ENCODE assay signal across 24 cellular contexts in genomic region chr13:110568649-110569048, GRCh38. TPM values are rescaled to one million over a fixed set of nuclear protein-coding genes. Genes with fewer than 3 reads are reported as not detected.
DNase-seq lines count a peak whose midpoint lies in the region; ATAC-seq, FAIRE-seq and TF ChIP-seq lines count a peak whose summit lies in the region.
"Had no signal": no experiment of that assay in that cellular context is flagged by ENCODE, and none has a peak within 500 bp of the region (broad histone marks: within the 10 kb centered on the region; RNA-seq: fewer than 3 reads in every experiment).

No MANE protein-coding gene starts in this region.

- H3K9ac ChIP-seq in HepG2 (ENCODE audit: insufficient read depth, low read depth, low read length) (no peak overlapping the region), trophoblast cell (ENCODE audit: low read length) (no peak overlapping the region)
- H3K9ac ChIP-seq: BLaER1 treated with 17β-estradiol and CSF1 and Interleukin-3, amounts not matched to agents 10 nM and 100 nM; GM23248 had no signal

- H3K4me1 ChIP-seq in HepG2 (ENCODE audit: insufficient read depth, low read length) (peaks cover 24% of the 10 kb centered on the region), right lobe of liver (peaks cover 0 to 5% (median 1%) of the 10 kb centered on the region in 4 donors), trophoblast cell (ENCODE audit: control insufficient read depth in 1 of 2, insufficient read depth in 2 of 2, low read length in 2 of 2) (peaks cover 15 to 24% of the 10 kb centered on the region in 2 experiments), upper lobe of right lung (no peaks in the 10 kb centered on the region)
- H3K4me1 ChIP-seq: A549, BE2C had no signal

- in situ Hi-C loops in HepG2 (cut with HindIII; ENCODE audit: extremely low pct_ligation_motif_present, low pct_unique_long_range_greater_than_20kb), result no loop called here

- no peak for TF ChIP-seq RAD21 in HepG2 (CRISPR knock-in tag; IDR thresholded peaks at IDR 0.05)

- H4K8ac ChIP-seq in trophoblast cell (ENCODE audit: low read depth, low read length), result no peak overlapping the region

- peaks cover 3 to 5% of the 10 kb centered on the region in 2 experiments; a peak in 2 of 5 replicates for H3K36me3 ChIP-seq in HepG2 (replicated peaks in 1 of 2; ENCODE audit: control insufficient read depth in 1 of 2, insufficient read depth in 2 of 2, low read length in 2 of 2)
- H3K36me3 ChIP-seq in right lobe of liver, result no peaks in the 10 kb centered on the region
- H3K36me3 ChIP-seq in trophoblast cell (ENCODE audit: control insufficient read depth in 1 of 2, insufficient read depth in 2 of 2, low read length in 2 of 2), result no peaks in the 10 kb centered on the region
- no peaks in the 10 kb centered on the region for H3K36me3 ChIP-seq in upper lobe of right lung
- H3K36me3 ChIP-seq: BE2C had no signal

- no peaks in the 10 kb centered on the region for H4K20me1 ChIP-seq in HepG2 (ENCODE audit: insufficient read depth, low read length)

- H3K79me1 ChIP-seq in trophoblast cell (ENCODE audit: low read length), result peaks cover 20% of the 10 kb centered on the region

- DNase-seq in HepG2 (ENCODE audit: low spot score) (no peak), right lobe of liver (no peak), trophoblast cell (no peak), upper lobe of right lung (peak; percentile 6), iPS-NIHi11 (ENCODE audit: low spot score) (no peak)
- DNase-seq: 8988T; ACHN; AML-193; BE2C; CD4-positive, alpha-beta T cell; CD8-positive, alpha-beta memory T cell; DMS 273 treated with DMSO at 0.1 percent for 48 hours; DMS79; EL; GDM1; GM23248; H7; HCEC 1CT had no signal

- POLR2A ChIA-PET in HepG2 (lab: Yijun Ruan, JAX), result interaction anchor here (0.5 kb wide), 1 partner anchor 11 kb away, joined by 3 read pairs; no protein-coding TSS in a partner anchor

- H2BK12ac ChIP-seq in trophoblast cell (ENCODE audit: low read length), result peak overlapping the region; percentile 59

- intact Hi-C loops in HepG2 (cut with micrococcal nuclease; ENCODE audit: unreplicated experiment), result no loop called here
- intact Hi-C loops in right lobe of liver (cut with DNase I), result loop anchor here in 1 of 2 donors (10.0 kb wide), 1 partner anchor 114 kb away; no protein-coding TSS in a partner anchor
- intact Hi-C loops in upper lobe of right lung (cut with DNase I), result no loop called here

- H2BK5ac ChIP-seq in trophoblast cell (ENCODE audit: low read depth, low read length, poor library complexity), result no peak overlapping the region

- H3K79me2 ChIP-seq in HepG2 (ENCODE audit: insufficient read depth, low read length), result no peaks in the 10 kb centered on the region
- no peaks in the 10 kb centered on the region for H3K79me2 ChIP-seq in trophoblast cell (ENCODE audit: control insufficient read depth, insufficient read depth, low read length, poor library complexity)

- H3K27ac ChIP-seq in HepG2 (ENCODE audit: extremely low read length, insufficient read depth, low read length) (no peak overlapping the region), right lobe of liver (no peak overlapping the region), trophoblast cell (ENCODE audit: low read depth, low read length) (no peak overlapping the region), upper lobe of right lung (no peak overlapping the region)
- H3K27ac ChIP-seq: A549; BLaER1 treated with 17β-estradiol and CSF1 and Interleukin-3, amounts not matched to agents 10 nM and 100 nM; GM23248 had no signal

- no peak overlapping the region for H3K14ac ChIP-seq in trophoblast cell (ENCODE audit: low read length)

- CTCF ChIA-PET in HepG2 (lab: Yijun Ruan, JAX; ENCODE audit: low intra/inter-chr PET ratio, low total read pairs), result no interaction called here

- no peaks in the 10 kb centered on the region for H3K9me3 ChIP-seq in HepG2 (ENCODE audit: low read length)
- H3K9me3 ChIP-seq in right lobe of liver, result no peaks in the 10 kb centered on the region
- H3K9me3 ChIP-seq in trophoblast cell (ENCODE audit: insufficient read depth, low read depth, low read length), result peaks cover 1% of the 10 kb centered on the region
- no peaks in the 10 kb centered on the region for H3K9me3 ChIP-seq in upper lobe of right lung
- H3K9me3 ChIP-seq: A549; BE2C; BLaER1 treated with 17β-estradiol and CSF1 and Interleukin-3, amounts not matched to agents 10 nM and 100 nM had no signal

- TF ChIP-seq POLR2A in HepG2 (IDR thresholded peaks at IDR 0.05; ENCODE audit: insufficient read depth in 1 of 2, low read depth in 2 of 2, low read length in 2 of 2), result no peak
- TF ChIP-seq POLR2A in right lobe of liver (IDR thresholded peaks at IDR 0.05), result no peak

- H3K4me3 ChIP-seq in HepG2 (replicated peaks in 1 of 3; ENCODE audit: insufficient read depth in 1 of 3, low read depth in 2 of 3, low read length in 3 of 3) (no peak overlapping the region), right lobe of liver (no peak overlapping the region), trophoblast cell (ENCODE audit: low read depth, low read length) (no peak overlapping the region), upper lobe of right lung (no peak overlapping the region)
- H3K4me3 ChIP-seq: A549; BLaER1 treated with 17β-estradiol and CSF1 and Interleukin-3, amounts not matched to agents 10 nM and 100 nM; GM12878; GM23248 had no signal

- H3K27me3 ChIP-seq in HepG2 (ENCODE audit: control insufficient read depth in 1 of 2, insufficient read depth in 2 of 2, low read length in 2 of 2) (peaks cover 0 to 6% of the 10 kb centered on the region in 2 experiments; a peak in 1 of 5 replicates), right lobe of liver (no peaks in the 10 kb centered on the region), trophoblast cell (ENCODE audit: insufficient read depth, low read length) (no peaks in the 10 kb centered on the region), upper lobe of right lung (peaks cover 7% of the 10 kb centered on the region)

- BruUV-seq in HepG2 (replicated peaks; lab: Mats Ljungman, UMichigan), result no TSS peak

- TF ChIP-seq EP300 in HepG2 (IDR thresholded peaks at IDR 0.05; ENCODE audit: low read depth in 2 of 2, low read length in 2 of 2) (no peak), HepG2 (CRISPR knock-in tag; IDR thresholded peaks at IDR 0.05; ENCODE audit: borderline replicate concordance) (no peak)

- H3K4me2 ChIP-seq in HepG2 (ENCODE audit: low read depth, low read length), result no peak overlapping the region
- H3K4me2 ChIP-seq in trophoblast cell (ENCODE audit: low read length), result no peak overlapping the region
- H3K4me2 ChIP-seq: A549; BLaER1 treated with 17β-estradiol and CSF1 and Interleukin-3, amounts not matched to agents 10 nM and 100 nM had no signal

- no peak overlapping the region for H3K4ac ChIP-seq in trophoblast cell (ENCODE audit: low read depth, low read length)

- 77% methylated on average over 3 of the region's 3 CpGs for WGBS in HepG2 (ENCODE audit: low lambda C conversion rate)
- WGBS in right lobe of liver (ENCODE audit: insufficient coverage, low coverage, low lambda C conversion rate, missing lambda C conversion rate), result 77% methylated on average over 3 of the region's 3 CpGs
- no CpG with 5 or more reads among the region's 3 CpGs for WGBS in trophoblast cell (ENCODE audit: extremely low coverage, insufficient coverage, insufficient read length)

- TF ChIP-seq CTCF in HepG2 (CRISPR knock-in tag; IDR thresholded peaks at IDR 0.05) (no peak), right lobe of liver (IDR thresholded peaks at IDR 0.05) (no peak), upper lobe of right lung (IDR thresholded peaks at IDR 0.05) (no peak)

- no peak overlapping the region for H3K23ac ChIP-seq in trophoblast cell (ENCODE audit: low read length)

- H2AFZ ChIP-seq in HepG2 (ENCODE audit: low read length) (no peak overlapping the region), trophoblast cell (ENCODE audit: insufficient read depth, low read length, poor library complexity) (no peak overlapping the region)
- H2AFZ ChIP-seq: GM23248 had no signal

- peak overlapping the region; percentile 19 for H4K91ac ChIP-seq in trophoblast cell (ENCODE audit: low read depth, low read length)

- H4K12ac ChIP-seq in trophoblast cell (ENCODE audit: low read depth, low read length), result no peak overlapping the region

- no peak overlapping the region for H3K18ac ChIP-seq in trophoblast cell (ENCODE audit: low read length)

- no peak overlapping the region for H2BK120ac ChIP-seq in trophoblast cell (ENCODE audit: insufficient read depth, low read length, poor library complexity)

- no peak for FAIRE-seq in HepG2 (lab: Jason Lieb, UNC)
- FAIRE-seq: A549, D721Med, GM12878, H1 had no signal

- ATAC-seq in HepG2 (no peak), right lobe of liver (no peak), upper lobe of right lung (no peak), GM21381 (IDR thresholded peaks at IDR 0.05; ENCODE audit: unreplicated experiment) (no peak)
- ATAC-seq: A549, GM12878 had no signal

- H2AK5ac ChIP-seq in trophoblast cell (ENCODE audit: low read length), result no peak overlapping the region

RNA-seq across cellular contexts. Expression of gene RAB20, which starts 7.1 kb away (rescaled TPM):
- total RNA-seq in HepG2 (2016; rRNA removed; fragmentation: Illumina TruSeq; extraction: Trizol), result 15.2 and 15.6 TPM in 2 replicates
- 5.8 and 6.2 TPM in 2 replicates for total RNA-seq in HepG2 (2016; cell fraction: cytosol; rRNA removed; fragmentation: Illumina TruSeq; extraction: Trizol; ENCODE audit: low read depth)
- total RNA-seq in HepG2 (2016; cell fraction: insoluble cytoplasmic fraction; rRNA removed; fragmentation: Illumina TruSeq; extraction: Trizol), result 13.5 and 15.3 TPM in 2 replicates
- 12.0 and 13.1 TPM in 2 replicates for total RNA-seq in HepG2 (2016; cell fraction: membrane; rRNA removed; fragmentation: Illumina TruSeq; extraction: Trizol)
- 6.5 and 7.9 TPM in 2 replicates for total RNA-seq in HepG2 (2016; cell fraction: nucleus; rRNA removed; fragmentation: Illumina TruSeq; extraction: Trizol)
- polyA plus RNA-seq in HepG2 (2011; rRNA removed), result 27.3 and 30.5 TPM in 2 replicates
- polyA plus RNA-seq in HepG2 (2011; cell fraction: cytosol; rRNA removed), result 28.4 and 39.0 TPM in 2 replicates
- polyA plus RNA-seq in HepG2 (2011; cell fraction: nucleus; rRNA removed), result 12.0 and 13.8 TPM in 2 replicates
- polyA plus RNA-seq in HepG2 (2012), result 14.6 and 20.9 TPM in 2 replicates
- polyA plus RNA-seq in HepG2 (2016; cell fraction: cytosol; fragmentation: Illumina TruSeq; extraction: Trizol; ENCODE audit: low read depth), result 4.5 and 5.9 TPM in 2 replicates
- polyA plus RNA-seq in HepG2 (2016; cell fraction: insoluble cytoplasmic fraction; fragmentation: Illumina TruSeq; extraction: Trizol; ENCODE audit: low read depth), result 13.3 and 15.2 TPM in 2 replicates
- polyA plus RNA-seq in HepG2 (2016; cell fraction: membrane; fragmentation: Illumina TruSeq; extraction: Trizol; ENCODE audit: low read depth), result 7.5 and 8.5 TPM in 2 replicates
- 9.6 and 9.8 TPM in 2 replicates for polyA plus RNA-seq in HepG2 (2016; cell fraction: nucleus; fragmentation: Illumina TruSeq; extraction: Trizol; ENCODE audit: insufficient read depth, low read depth)
- polyA minus RNA-seq in HepG2 (2011; rRNA and poly(A)+ RNA removed; ENCODE audit: low replicate concordance), result 7.5 and 23.0 TPM in 2 replicates
- 12.6 and 15.1 TPM in 2 replicates for polyA minus RNA-seq in HepG2 (2011; cell fraction: cytosol; rRNA and poly(A)+ RNA removed)
- 8.2 TPM in 2 replicates for polyA minus RNA-seq in HepG2 (2011; cell fraction: nucleus; rRNA and poly(A)+ RNA removed)
- 10 to 100 TPM; 12.5 to 47.2 (median 36.3) TPM for total RNA-seq in right lobe of liver
- polyA plus RNA-seq in trophoblast cell (2013), result 29.9 and 30.6 TPM in 2 replicates
- 52.4 TPM for total RNA-seq in upper lobe of right lung

RNA-seq across cellular contexts. Expression of gene NAXD, which starts 46.7 kb away (rescaled TPM):
- total RNA-seq in HepG2 (2016; rRNA removed; fragmentation: Illumina TruSeq; extraction: Trizol) (18.5 and 19.0 TPM in 2 replicates), right lobe of liver (10 to 100 TPM; 24.2 to 41.9 (median 29.9) TPM), upper lobe of right lung (32.2 TPM)
- total RNA-seq in HepG2 (2016; cell fraction: cytosol; rRNA removed; fragmentation: Illumina TruSeq; extraction: Trizol; ENCODE audit: low read depth), result 5.5 and 6.3 TPM in 2 replicates
- total RNA-seq in HepG2 (2016; cell fraction: insoluble cytoplasmic fraction; rRNA removed; fragmentation: Illumina TruSeq; extraction: Trizol), result 18.9 and 19.7 TPM in 2 replicates
- 12.5 and 13.8 TPM in 2 replicates for total RNA-seq in HepG2 (2016; cell fraction: membrane; rRNA removed; fragmentation: Illumina TruSeq; extraction: Trizol)
- 20.9 and 21.0 TPM in 2 replicates for total RNA-seq in HepG2 (2016; cell fraction: nucleus; rRNA removed; fragmentation: Illumina TruSeq; extraction: Trizol)
- 23.2 and 27.0 TPM in 2 replicates for polyA plus RNA-seq in HepG2 (2011; rRNA removed)
- polyA plus RNA-seq in HepG2 (2011; cell fraction: cytosol; rRNA removed), result 24.7 and 25.6 TPM in 2 replicates
- 81.1 and 85.3 TPM in 2 replicates for polyA plus RNA-seq in HepG2 (2011; cell fraction: nucleus; rRNA removed)
- polyA plus RNA-seq in HepG2 (2012), result 18.2 and 22.0 TPM in 2 replicates
- polyA plus RNA-seq in HepG2 (2016; cell fraction: cytosol; fragmentation: Illumina TruSeq; extraction: Trizol; ENCODE audit: low read depth), result 5.1 and 5.8 TPM in 2 replicates
- polyA plus RNA-seq in HepG2 (2016; cell fraction: insoluble cytoplasmic fraction; fragmentation: Illumina TruSeq; extraction: Trizol; ENCODE audit: low read depth), result 18.8 and 20.5 TPM in 2 replicates
- polyA plus RNA-seq in HepG2 (2016; cell fraction: membrane; fragmentation: Illumina TruSeq; extraction: Trizol; ENCODE audit: low read depth), result 10.7 and 10.9 TPM in 2 replicates
- polyA plus RNA-seq in HepG2 (2016; cell fraction: nucleus; fragmentation: Illumina TruSeq; extraction: Trizol; ENCODE audit: insufficient read depth, low read depth), result 43.2 and 44.7 TPM in 2 replicates
- 19.3 and 20.3 TPM in 2 replicates for polyA minus RNA-seq in HepG2 (2011; rRNA and poly(A)+ RNA removed; ENCODE audit: low replicate concordance)
- 4.0 and 5.5 TPM in 2 replicates for polyA minus RNA-seq in HepG2 (2011; cell fraction: cytosol; rRNA and poly(A)+ RNA removed)
- polyA minus RNA-seq in HepG2 (2011; cell fraction: nucleus; rRNA and poly(A)+ RNA removed), result 19.4 and 22.9 TPM in 2 replicates
- 20.5 TPM in 2 replicates for polyA plus RNA-seq in trophoblast cell (2013)
